11 cellular contexts compared by ENCODE assay signal in genomic region chr1:245599413-245600174, GRCh38.
DNase-seq lines count a peak whose midpoint lies in the region; ATAC-seq, FAIRE-seq and TF ChIP-seq lines count a peak whose summit lies in the region.
"Had no signal": no experiment of that assay in that cellular context is flagged by ENCODE, and none has a peak within 500 bp of the region (broad histone marks: within the 10 kb centered on the region; RNA-seq: fewer than 3 reads in every experiment).

No MANE protein-coding gene starts in this region.

- H3K4me1 ChIP-seq in Karpas-422 (ENCODE audit: low read length) (peaks cover 10% of the 10 kb centered on the region), mesodermal cell (ENCODE audit: control insufficient read depth, insufficient read depth, low read length, poor library complexity, severe bottlenecking) (peaks cover 10% of the 10 kb centered on the region)

- H3K27ac ChIP-seq in Karpas-422 (ENCODE audit: low read length) (no peak overlapping the region), brain microvascular endothelial cell (no peak overlapping the region), mesodermal cell (ENCODE audit: low read depth, low read length, severe bottlenecking) (peak overlapping the region; percentile 61)

- H3K4me3 ChIP-seq in AG10803 (ENCODE audit: low read length) (no peak overlapping the region), Karpas-422 (ENCODE audit: low read length) (no peak overlapping the region), brain microvascular endothelial cell (ENCODE audit: low read depth, low read length) (no peak overlapping the region), mesodermal cell (ENCODE audit: extremely low read depth, insufficient read depth, low read length, poor library complexity, severe bottlenecking) (no peak overlapping the region)

- 84 to 89% methylated on average over 7 to 9 of the region's 15 CpGs for WGBS in mesodermal cell (ENCODE audit: insufficient coverage in 2 of 2), 2 experiments

- no peak overlapping the region for H2AFZ ChIP-seq in Karpas-422 (ENCODE audit: low read length)

- no peaks in the 10 kb centered on the region for H3K27me3 ChIP-seq in Karpas-422 (ENCODE audit: low read length)
- no peaks in the 10 kb centered on the region for H3K27me3 ChIP-seq in brain microvascular endothelial cell (replicated peaks)

- H3K36me3 ChIP-seq in Karpas-422 (ENCODE audit: insufficient read depth, low read length) (no peaks in the 10 kb centered on the region), brain microvascular endothelial cell (replicated peaks) (no peaks in the 10 kb centered on the region), mesodermal cell (ENCODE audit: control insufficient read depth, insufficient read depth, low read length) (no peaks in the 10 kb centered on the region)

- H3K4me2 ChIP-seq in Karpas-422 (ENCODE audit: low read depth, low read length, poor library complexity, severe bottlenecking): peak overlapping the region; percentile 15

- DNase-seq in AG10803 (ENCODE audit: low read depth): peak; percentile 97
- DNase-seq in Karpas-422: peak; percentile 75
- DNase-seq in brain microvascular endothelial cell: peak; percentile 31
- no peak for DNase-seq in NCI-H69 (lab: John Stamatoyannopoulos, UW)
- no peak for DNase-seq in D721Med (ENCODE audit: insufficient read length, low spot score)
- DNase-seq: CD8-positive, alpha-beta memory T cell; NK-92 treated with Interleukin-12 subunit alpha and Interleukin-12 subunit beta, amount 100 ng/mL, for 24 hours had no signal

- TF ChIP-seq CTCF in AG10803 (conservative IDR thresholded peaks at IDR 0.05; ENCODE audit: low read length) (no peak), brain microvascular endothelial cell (IDR thresholded peaks at IDR 0.05; ENCODE audit: low read depth, low read length, missing control alignments) (no peak), D721Med (IDR thresholded peaks at IDR 0.05; ENCODE audit: insufficient read depth, missing control alignments) (no peak)

- in situ Hi-C loops in brain microvascular endothelial cell (cut with HindIII; ENCODE audit: low pct_ligation_motif_present, low sequenced_read_pairs): no loop called here

- FAIRE-seq in D721Med (lab: Jason Lieb, UNC): no peak
- FAIRE-seq: colon had no signal

- peak overlapping the region; percentile 7; the same call in 1 of the 2 replicates for H3K9ac ChIP-seq in Karpas-422 (ENCODE audit: low read length)

- no peaks in the 10 kb centered on the region for H3K9me2 ChIP-seq in Karpas-422 (replicated peaks; ENCODE audit: insufficient read depth, low read length)

- no peaks in the 10 kb centered on the region for H3K79me2 ChIP-seq in Karpas-422 (ENCODE audit: low read length)

- ATAC-seq in GM21825 (IDR thresholded peaks at IDR 0.05; ENCODE audit: unreplicated experiment): no peak
- no peak for ATAC-seq in GM19328 (IDR thresholded peaks at IDR 0.05; ENCODE audit: unreplicated experiment)

- H3K9me3 ChIP-seq in Karpas-422 (ENCODE audit: low read length): no peaks in the 10 kb centered on the region
- H3K9me3 ChIP-seq in mesodermal cell (ENCODE audit: control insufficient read depth, low read length): no peaks in the 10 kb centered on the region

- no peaks in the 10 kb centered on the region for H4K20me1 ChIP-seq in Karpas-422 (ENCODE audit: insufficient read depth, low read depth, low read length)

Comparison
In these comparisons a context has a peak if more than half of its experiments do, and no peak if none do; other contexts are left out.
1. DNase-seq: peak in AG10803 (single experiment), Karpas-422 (single experiment) and brain microvascular endothelial cell (single experiment); none in NCI-H69 (single experiment) and D721Med (single experiment).